Comparison of ENCODE assay signal across 7 cellular contexts in genomic region chr14:102320671-102321455, GRCh38. TPM values are rescaled to one million over a fixed set of nuclear protein-coding genes. Genes with fewer than 3 reads are reported as not detected.
A peak's percentile ranks its signal among the peaks of the same experiment; 100 is the strongest.
DNase-seq lines count a peak whose midpoint lies in the region; ATAC-seq and TF ChIP-seq lines count a peak whose summit lies in the region.

No MANE protein-coding gene starts in this region.

- ATAC-seq in stimulated activated naive B cell treated with anti-CD40 and anti-IgM and Interleukin-4, amounts not matched to agents 10 μg/mL and 1 μg/mL and 100 μg/mL, for 72 hours (replicated peaks) = no peak
- no peak for ATAC-seq in HG03439 (IDR thresholded peaks at IDR 0.05; ENCODE audit: unreplicated experiment)

- peaks cover 11% of the 10 kb centered on the region for H3K4me1 ChIP-seq in iPS-18a (ENCODE audit: control insufficient read depth, low read depth, low read length)

- H3K27me3 ChIP-seq in HL-60 (ENCODE audit: insufficient read depth, poor library complexity, severe bottlenecking) (no peaks in the 10 kb centered on the region), iPS-18a (ENCODE audit: control insufficient read depth, insufficient read depth, low read length) (peaks cover 4% of the 10 kb centered on the region)

- no peaks in the 10 kb centered on the region for H3K36me3 ChIP-seq in iPS-18a (ENCODE audit: control insufficient read depth, low read depth, low read length)

- H3K9me3 Mint-ChIP-seq in activated T-helper 2 cell treated with anti-CD3 and anti-CD28 coated beads, Interferon-gamma antibody, Interleukin-2, Interleukin-4, amounts not matched to agents 10 μg/mL and 5 μg/mL and 100 μg/mL, durations not matched to agents 14 hours and 24 hours and 36 hours = no peaks in the 10 kb centered on the region
- peaks cover 0 to 2% of the 10 kb centered on the region in 2 donors for H3K9me3 Mint-ChIP-seq in stimulated activated naive B cell treated with anti-CD40 and anti-IgM and Interleukin-4, amounts not matched to agents 10 μg/mL and 1 μg/mL and 100 μg/mL, for 72 hours

- H3K4me3 Mint-ChIP-seq in activated T-helper 2 cell treated with anti-CD3 and anti-CD28 coated beads, Interferon-gamma antibody, Interleukin-2, Interleukin-4, amounts not matched to agents 10 μg/mL and 5 μg/mL and 100 μg/mL, durations not matched to agents 14 hours and 24 hours and 36 hours (ENCODE audit: low read depth) = peak overlapping the region; percentile 91
- peak overlapping the region; percentile 90 to 92 for H3K4me3 Mint-ChIP-seq in stimulated activated naive B cell treated with anti-CD40 and anti-IgM and Interleukin-4, amounts not matched to agents 10 μg/mL and 1 μg/mL and 100 μg/mL, for 72 hours

- no peaks in the 10 kb centered on the region for H3K9me3 ChIP-seq in iPS-18a (ENCODE audit: control insufficient read depth, low read depth, low read length)

- H3K4me1 Mint-ChIP-seq in activated T-helper 2 cell treated with anti-CD3 and anti-CD28 coated beads, Interferon-gamma antibody, Interleukin-2, Interleukin-4, amounts not matched to agents 10 μg/mL and 5 μg/mL and 100 μg/mL, durations not matched to agents 14 hours and 24 hours and 36 hours (ENCODE audit: low read depth) = peaks cover 38% of the 10 kb centered on the region
- H3K4me1 Mint-ChIP-seq in stimulated activated naive B cell treated with anti-CD40 and anti-IgM and Interleukin-4, amounts not matched to agents 10 μg/mL and 1 μg/mL and 100 μg/mL, for 72 hours = peaks cover 34 to 59% of the 10 kb centered on the region in 2 donors

- H3K36me3 Mint-ChIP-seq in activated T-helper 2 cell treated with anti-CD3 and anti-CD28 coated beads, Interferon-gamma antibody, Interleukin-2, Interleukin-4, amounts not matched to agents 10 μg/mL and 5 μg/mL and 100 μg/mL, durations not matched to agents 14 hours and 24 hours and 36 hours (ENCODE audit: low read depth) = peaks cover 3% of the 10 kb centered on the region
- peaks cover 5 to 7% of the 10 kb centered on the region in 2 donors for H3K36me3 Mint-ChIP-seq in stimulated activated naive B cell treated with anti-CD40 and anti-IgM and Interleukin-4, amounts not matched to agents 10 μg/mL and 1 μg/mL and 100 μg/mL, for 72 hours

- H3K27ac ChIP-seq in HL-60 (replicated peaks) = peak overlapping the region; percentile 84
- no peak overlapping the region for H3K27ac ChIP-seq in iPS-18a (ENCODE audit: low read length)

- intact Hi-C loops in activated T-helper 2 cell treated with anti-CD3 and anti-CD28 coated beads, Interferon-gamma antibody, Interleukin-2, Interleukin-4, amounts not matched to agents 10 μg/mL and 5 μg/mL and 100 μg/mL, durations not matched to agents 14 hours and 24 hours and 36 hours (cut with micrococcal nuclease) = no loop called here

- no peak for TF ChIP-seq CTCF in HL-60 (IDR thresholded peaks at IDR 0.05; ENCODE audit: insufficient read depth, low read length)

- no peak for DNase-seq in HL-60 (ENCODE audit: low read depth in 1 of 2, low spot score in 1 of 2)
- DNase-seq in activated T-helper 2 cell treated with anti-CD3 and anti-CD28 coated beads, Interferon-gamma antibody, Interleukin-2, Interleukin-4, amounts not matched to agents 10 μg/mL and 5 μg/mL and 100 μg/mL, durations not matched to agents 14 hours and 24 hours and 36 hours (ENCODE audit: low spot score) = no peak
- no peak for DNase-seq in stimulated activated naive B cell treated with anti-CD40 and anti-IgM and Interleukin-4, amounts not matched to agents 10 μg/mL and 1 μg/mL and 100 μg/mL, for 72 hours
- DNase-seq in stimulated activated CD4-positive, alpha-beta T cell treated with anti-CD3 and anti-CD28 coated beads, Interleukin-4, amount 100 ng/mL, for 24 hours = no peak
- DNase-seq in NCI-H510A (lab: John Stamatoyannopoulos, UW) = no peak

- H3K27ac Mint-ChIP-seq in activated T-helper 2 cell treated with anti-CD3 and anti-CD28 coated beads, Interferon-gamma antibody, Interleukin-2, Interleukin-4, amounts not matched to agents 10 μg/mL and 5 μg/mL and 100 μg/mL, durations not matched to agents 14 hours and 24 hours and 36 hours = peak overlapping the region; percentile 89
- H3K27ac Mint-ChIP-seq in stimulated activated naive B cell treated with anti-CD40 and anti-IgM and Interleukin-4, amounts not matched to agents 10 μg/mL and 1 μg/mL and 100 μg/mL, for 72 hours = peak overlapping the region; percentile 95

- H3K4me3 ChIP-seq in HL-60 (replicated peaks; ENCODE audit: insufficient read depth, low read length) (peak overlapping the region; percentile 87), iPS-18a (ENCODE audit: low read length) (peak overlapping the region; percentile 61)

- no peak overlapping the region for H3K9ac ChIP-seq in iPS-18a (ENCODE audit: low read length)

- H3K27me3 Mint-ChIP-seq in activated T-helper 2 cell treated with anti-CD3 and anti-CD28 coated beads, Interferon-gamma antibody, Interleukin-2, Interleukin-4, amounts not matched to agents 10 μg/mL and 5 μg/mL and 100 μg/mL, durations not matched to agents 14 hours and 24 hours and 36 hours (ENCODE audit: low read depth) = no peaks in the 10 kb centered on the region
- peaks cover 4 to 6% of the 10 kb centered on the region in 2 donors for H3K27me3 Mint-ChIP-seq in stimulated activated naive B cell treated with anti-CD40 and anti-IgM and Interleukin-4, amounts not matched to agents 10 μg/mL and 1 μg/mL and 100 μg/mL, for 72 hours

RNA-seq across cellular contexts. Expression of gene ZNF839, which starts 1.3 kb away (rescaled TPM):
- 16.4 and 17.3 TPM in 2 replicates for total RNA-seq in activated T-helper 2 cell treated with anti-CD3 and anti-CD28 coated beads, Interferon-gamma antibody, Interleukin-2, Interleukin-4, amounts not matched to agents 10 μg/mL and 5 μg/mL and 100 μg/mL, durations not matched to agents 14 hours and 24 hours and 36 hours

RNA-seq across cellular contexts. Expression of gene MOK, which starts 15.9 kb away (rescaled TPM):
- 4.8 and 6.8 TPM in 2 replicates for total RNA-seq in activated T-helper 2 cell treated with anti-CD3 and anti-CD28 coated beads, Interferon-gamma antibody, Interleukin-2, Interleukin-4, amounts not matched to agents 10 μg/mL and 5 μg/mL and 100 μg/mL, durations not matched to agents 14 hours and 24 hours and 36 hours

RNA-seq across cellular contexts. Expression of gene CINP, which starts 41.8 kb away (rescaled TPM):
- 39.6 and 42.9 TPM in 2 replicates for total RNA-seq in activated T-helper 2 cell treated with anti-CD3 and anti-CD28 coated beads, Interferon-gamma antibody, Interleukin-2, Interleukin-4, amounts not matched to agents 10 μg/mL and 5 μg/mL and 100 μg/mL, durations not matched to agents 14 hours and 24 hours and 36 hours

RNA-seq across cellular contexts. Expression of gene TECPR2, which starts 41.9 kb away (rescaled TPM):
- 7.8 and 12.8 TPM in 2 replicates for total RNA-seq in activated T-helper 2 cell treated with anti-CD3 and anti-CD28 coated beads, Interferon-gamma antibody, Interleukin-2, Interleukin-4, amounts not matched to agents 10 μg/mL and 5 μg/mL and 100 μg/mL, durations not matched to agents 14 hours and 24 hours and 36 hours
